9 cellular contexts compared by ENCODE assay signal in the genomic region with DNA sequence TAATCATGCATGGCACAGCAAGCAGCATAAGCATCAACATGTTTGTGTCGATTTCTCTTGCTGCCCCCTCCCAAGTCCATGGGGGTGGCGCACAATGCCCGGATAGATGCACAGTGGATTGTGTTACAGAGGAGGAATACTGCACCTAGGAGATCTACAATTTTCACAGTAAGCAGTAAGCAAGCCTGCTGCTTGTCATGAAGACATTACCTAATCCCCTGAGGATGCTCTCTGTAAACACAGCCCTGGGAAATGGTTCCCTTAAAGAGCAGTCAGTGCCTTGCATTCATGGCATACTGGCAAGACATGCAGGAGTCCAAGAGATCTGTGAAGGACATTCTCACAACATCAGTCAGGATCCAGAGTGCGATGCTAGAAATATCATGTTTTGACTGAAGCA.
DNase-seq lines count a peak whose midpoint lies in the region; ATAC-seq and TF ChIP-seq lines count a peak whose summit lies in the region.
"Had no signal": no experiment of that assay in that cellular context is flagged by ENCODE, and none has a peak within 500 bp of the region (broad histone marks: within the 10 kb centered on the region; RNA-seq: fewer than 3 reads in every experiment).

No MANE protein-coding gene starts in this region.

- H3K4me3 Mint-ChIP-seq in stimulated activated memory B cell treated with anti-CD40 and anti-IgM and Interleukin-4, amounts not matched to agents 10 μg/mL and 1 μg/mL and 100 μg/mL, for 72 hours = no peak overlapping the region
- H3K4me3 Mint-ChIP-seq: T-helper 17 cell had no signal

- H3K27ac ChIP-seq in HEK293 (ENCODE audit: extremely low read depth, low read depth, low read length) = no peak overlapping the region
- H3K27ac ChIP-seq in fibroblast of lung (ENCODE audit: insufficient read depth, low read length) = peak overlapping the region; percentile 7
- H3K27ac ChIP-seq: skin epidermis had no signal

- no peaks in the 10 kb centered on the region for H3K36me3 ChIP-seq in HEK293 (ENCODE audit: control insufficient read depth in 2 of 2, insufficient read depth in 1 of 2, low read length in 2 of 2)
- H3K36me3 ChIP-seq in fibroblast of lung (ENCODE audit: control insufficient read depth, insufficient read depth, low read length) = no peaks in the 10 kb centered on the region

- H3K9me3 ChIP-seq in HEK293 (ENCODE audit: control insufficient read depth, insufficient read depth, low read depth, low read length) = no peaks in the 10 kb centered on the region
- no peaks in the 10 kb centered on the region for H3K9me3 ChIP-seq in fibroblast of lung (ENCODE audit: control insufficient read depth, insufficient read depth, low read depth, low read length)

- H3K4me3 ChIP-seq in HEK293 (ENCODE audit: low read depth, low read length) = no peak overlapping the region
- no peak overlapping the region for H3K4me3 ChIP-seq in fibroblast of lung (replicated peaks in 1 of 4; ENCODE audit: control extremely low read depth in 1 of 4, insufficient read depth in 1 of 4, low read depth in 3 of 4, low read length in 4 of 4)
- H3K4me3 ChIP-seq: skin epidermis had no signal

- H3K9me3 Mint-ChIP-seq in stimulated activated memory B cell treated with anti-CD40 and anti-IgM and Interleukin-4, amounts not matched to agents 10 μg/mL and 1 μg/mL and 100 μg/mL, for 72 hours = peaks cover 3% of the 10 kb centered on the region

- CTCF ChIA-PET in HEK293 (lab: Yijun Ruan, JAX) = no interaction called here

- no peaks in the 10 kb centered on the region for H3K4me1 Mint-ChIP-seq in stimulated activated memory B cell treated with anti-CD40 and anti-IgM and Interleukin-4, amounts not matched to agents 10 μg/mL and 1 μg/mL and 100 μg/mL, for 72 hours

- no peak overlapping the region for H3K27ac Mint-ChIP-seq in stimulated activated memory B cell treated with anti-CD40 and anti-IgM and Interleukin-4, amounts not matched to agents 10 μg/mL and 1 μg/mL and 100 μg/mL, for 72 hours
- H3K27ac Mint-ChIP-seq: T-helper 17 cell had no signal

- no peaks in the 10 kb centered on the region for H3K36me3 Mint-ChIP-seq in stimulated activated memory B cell treated with anti-CD40 and anti-IgM and Interleukin-4, amounts not matched to agents 10 μg/mL and 1 μg/mL and 100 μg/mL, for 72 hours

- no peaks in the 10 kb centered on the region for H3K27me3 Mint-ChIP-seq in stimulated activated memory B cell treated with anti-CD40 and anti-IgM and Interleukin-4, amounts not matched to agents 10 μg/mL and 1 μg/mL and 100 μg/mL, for 72 hours
- H3K27me3 Mint-ChIP-seq: T-helper 17 cell had no signal

- H4K20me1 ChIP-seq in fibroblast of lung (ENCODE audit: control insufficient read depth, extremely low read depth, insufficient read depth, low read length) = no peaks in the 10 kb centered on the region

- H3K4me1 ChIP-seq in HEK293 (ENCODE audit: control insufficient read depth, insufficient read depth, low read length) (peaks cover 8% of the 10 kb centered on the region), fibroblast of lung (ENCODE audit: control insufficient read depth, extremely low read depth, insufficient read depth, low read length) (peaks cover 21% of the 10 kb centered on the region)

- DNase-seq in NCI-H2227 treated with DMSO at 0.1 percent for 48 hours (lab: John Stamatoyannopoulos, UW) = peak; percentile 50
- peak; percentile 58 to 82 for DNase-seq in fibroblast of lung (ENCODE audit: low read depth in 2 of 2)
- DNase-seq in pons (ENCODE audit: low spot score) = peak; percentile 2
- DNase-seq in DMS53 treated with DMSO at 0.1 percent for 48 hours (lab: John Stamatoyannopoulos, UW; ENCODE audit: unreplicated experiment) = no peak
- DNase-seq in activated gamma-delta T cell treated with Interleukin-2 at 50 U/mL for 16 hours = no peak
- DNase-seq: T-helper 17 cell had no signal

- POLR2A ChIA-PET in HEK293 (lab: Yijun Ruan, JAX) = no interaction called here

- H3K27me3 ChIP-seq in fibroblast of lung (ENCODE audit: control insufficient read depth, insufficient read depth, low read length) = no peaks in the 10 kb centered on the region

- no peaks in the 10 kb centered on the region for H3K79me2 ChIP-seq in fibroblast of lung (ENCODE audit: control insufficient read depth, insufficient read depth, low read length)

- TF ChIP-seq CTCF in HEK293 (tag by site-specific recombination; IDR thresholded peaks at IDR 0.05) = no peak
- TF ChIP-seq CTCF in fibroblast of lung (conservative IDR thresholded peaks at IDR 0.05 in 1 of 2, IDR thresholded peaks at IDR 0.05 in 1 of 2; ENCODE audit: low read depth in 1 of 2, low read length in 2 of 2) = no peak

- H3K9ac ChIP-seq in fibroblast of lung (ENCODE audit: insufficient read depth, low read length) = no peak overlapping the region

- no peak for ATAC-seq in stimulated activated memory B cell treated with anti-CD40 and anti-IgM and Interleukin-4, amounts not matched to agents 10 μg/mL and 1 μg/mL and 100 μg/mL, for 72 hours
- ATAC-seq: T-helper 17 cell had no signal

- H2AFZ ChIP-seq in fibroblast of lung (ENCODE audit: low read length) = no peak overlapping the region

- H3K4me2 ChIP-seq in fibroblast of lung (ENCODE audit: extremely low read depth, insufficient read depth, low read length) = no peak overlapping the region

TF ChIP-seq in HEK293, 187 proteins besides CTCF, POLR2A, EP300 and RAD21:
- TF ChIP-seq, protein P1, sequence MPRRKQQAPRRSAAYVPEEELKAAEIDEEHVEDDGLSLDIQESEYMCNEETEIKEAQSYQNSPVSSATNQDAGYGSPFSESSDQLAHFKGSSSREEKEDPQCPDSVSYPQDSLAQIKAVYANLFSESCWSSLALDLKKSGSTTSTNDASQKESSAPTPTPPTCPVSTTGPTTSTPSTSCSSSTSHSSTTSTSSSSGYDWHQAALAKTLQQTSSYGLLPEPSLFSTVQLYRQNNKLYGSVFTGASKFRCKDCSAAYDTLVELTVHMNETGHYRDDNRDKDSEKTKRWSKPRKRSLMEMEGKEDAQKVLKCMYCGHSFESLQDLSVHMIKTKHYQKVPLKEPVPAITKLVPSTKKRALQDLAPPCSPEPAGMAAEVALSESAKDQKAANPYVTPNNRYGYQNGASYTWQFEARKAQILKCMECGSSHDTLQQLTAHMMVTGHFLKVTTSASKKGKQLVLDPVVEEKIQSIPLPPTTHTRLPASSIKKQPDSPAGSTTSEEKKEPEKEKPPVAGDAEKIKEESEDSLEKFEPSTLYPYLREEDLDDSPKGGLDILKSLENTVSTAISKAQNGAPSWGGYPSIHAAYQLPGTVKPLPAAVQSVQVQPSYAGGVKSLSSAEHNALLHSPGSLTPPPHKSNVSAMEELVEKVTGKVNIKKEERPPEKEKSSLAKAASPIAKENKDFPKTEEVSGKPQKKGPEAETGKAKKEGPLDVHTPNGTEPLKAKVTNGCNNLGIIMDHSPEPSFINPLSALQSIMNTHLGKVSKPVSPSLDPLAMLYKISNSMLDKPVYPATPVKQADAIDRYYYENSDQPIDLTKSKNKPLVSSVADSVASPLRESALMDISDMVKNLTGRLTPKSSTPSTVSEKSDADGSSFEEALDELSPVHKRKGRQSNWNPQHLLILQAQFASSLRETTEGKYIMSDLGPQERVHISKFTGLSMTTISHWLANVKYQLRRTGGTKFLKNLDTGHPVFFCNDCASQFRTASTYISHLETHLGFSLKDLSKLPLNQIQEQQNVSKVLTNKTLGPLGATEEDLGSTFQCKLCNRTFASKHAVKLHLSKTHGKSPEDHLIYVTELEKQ (tag by site-specific recombination; IDR thresholded peaks at IDR 0.05; ENCODE audit: borderline replicate concordance) = no peak
- TF ChIP-seq ZNF350 (tag by site-specific recombination; IDR thresholded peaks at IDR 0.05) = no peak
- peak; percentile 45; the same call in 1 of the 2 replicates for TF ChIP-seq ZIC2 (tag by site-specific recombination; IDR thresholded peaks at IDR 0.05)

Comparison
In these comparisons a context has a peak if more than half of its experiments do, and no peak if none do; other contexts are left out.
1. DNase-seq: peak in NCI-H2227 treated with DMSO at 0.1 percent for 48 hours (single experiment), fibroblast of lung (2 of 2) and pons (single experiment); none in DMS53 treated with DMSO at 0.1 percent for 48 hours (single experiment) and activated gamma-delta T cell treated with Interleukin-2 at 50 U/mL for 16 hours (single experiment).